Comparison of ENCODE assay signal across 31 cellular contexts in genomic region chr6:88361298-88361697, GRCh38.
"Had no signal": no experiment of that assay in that cellular context is flagged by ENCODE, and none has a peak within 500 bp of the region (broad histone marks: within the 10 kb centered on the region; RNA-seq: fewer than 3 reads in every experiment).

No MANE protein-coding gene starts in this region.

- H3K79me2 ChIP-seq: hepatocyte, parathyroid adenoma had no signal

- H2AFZ ChIP-seq: hepatocyte, parathyroid adenoma had no signal

- H3K4me1 ChIP-seq: gastroesophageal sphincter, parathyroid adenoma, right atrium auricular region, suprapubic skin, transverse colon had no signal

- H3K4me3 Mint-ChIP-seq: activated CD8-positive, alpha-beta T cell treated with anti-CD3 and anti-CD28 coated beads for 36 hours; activated naive CD4-positive, alpha-beta T cell treated with anti-CD3 and anti-CD28 coated beads, Interleukin-2, amount 50 U/mL, for 24 hours; activated naive CD8-positive, alpha-beta T cell treated with anti-CD3 and anti-CD28 coated beads, Interleukin-2, amount 50 U/mL, for 24 hours; activated T-cell treated with anti-CD3 and anti-CD28 coated beads, Interleukin-2, amount 50 U/mL, for 4 hours; activated T-helper 17 cell treated with anti-CD3 and anti-CD28 coated beads, Interleukin-2, amount 50 U/mL, for 72 hours; immature natural killer cell; mesothelial cell of epicardium; naive thymus-derived CD4-positive, alpha-beta T cell; T-helper 17 cell had no signal

- H3K4me2 ChIP-seq: hepatocyte, smooth muscle cell had no signal

- H3K9me3 ChIP-seq: gastroesophageal sphincter, right atrium auricular region, suprapubic skin, transverse colon had no signal

- H3K9me3 Mint-ChIP-seq: activated CD8-positive, alpha-beta T cell treated with anti-CD3 and anti-CD28 coated beads for 36 hours; activated naive CD4-positive, alpha-beta T cell treated with anti-CD3 and anti-CD28 coated beads, Interleukin-2, amount 50 U/mL, for 24 hours; activated naive CD8-positive, alpha-beta T cell treated with anti-CD3 and anti-CD28 coated beads, Interleukin-2, amount 50 U/mL, for 24 hours; activated T-cell treated with anti-CD3 and anti-CD28 coated beads, Interleukin-2, amount 50 U/mL, for 4 hours; activated T-helper 17 cell treated with anti-CD3 and anti-CD28 coated beads, Interleukin-2, amount 50 U/mL, for 72 hours; mesothelial cell of epicardium had no signal

- H3K27ac Mint-ChIP-seq: activated CD8-positive, alpha-beta T cell treated with anti-CD3 and anti-CD28 coated beads for 36 hours; activated naive CD4-positive, alpha-beta T cell treated with anti-CD3 and anti-CD28 coated beads, Interleukin-2, amount 50 U/mL, for 24 hours; activated naive CD8-positive, alpha-beta T cell treated with anti-CD3 and anti-CD28 coated beads, Interleukin-2, amount 50 U/mL, for 24 hours; activated T-helper 17 cell treated with anti-CD3 and anti-CD28 coated beads, Interleukin-2, amount 50 U/mL, for 72 hours; immature natural killer cell; mesothelial cell of epicardium; naive thymus-derived CD4-positive, alpha-beta T cell; T-helper 17 cell had no signal

- DNase-seq: activated CD4-positive, alpha-beta T cell treated with anti-CD3 and anti-CD28 coated beads for 1 hour; activated CD4-positive, alpha-beta T cell treated with anti-CD3 and anti-CD28 coated beads, Interleukin-2, amount 50 U/mL, for 1 hour; activated CD8-positive, alpha-beta T cell treated with anti-CD3 and anti-CD28 coated beads for 36 hours; activated gamma-delta T cell treated with Interleukin-2 at 50 U/mL for 16 hours; activated naive CD8-positive, alpha-beta T cell treated with anti-CD3 and anti-CD28 coated beads, Interleukin-2, amount 50 U/mL, for 24 hours; activated T-cell treated with anti-CD3 and anti-CD28 coated beads, Interleukin-2, amount 50 U/mL, for 4 hours; dorsolateral prefrontal cortex; effector memory CD4-positive, alpha-beta T cell; erythroblast; immature natural killer cell; kidney; left colon; mammary epithelial cell; naive thymus-derived CD4-positive, alpha-beta T cell; nucleus accumbens; stimulated activated CD4-positive, alpha-beta T cell treated with anti-CD3 and anti-CD28 coated beads, Interleukin-1b, Interleukin-23, amount 100 ng/mL, for 48 hours; stimulated activated naive CD4-positive, alpha-beta T cell; T-helper 17 cell; T1000; transverse colon had no signal

- H3K27ac ChIP-seq: cardiac muscle cell, coronary artery, dorsolateral prefrontal cortex, gastroesophageal sphincter, hepatocyte, parathyroid adenoma, right atrium auricular region, transverse colon had no signal

- H3K4me1 Mint-ChIP-seq: activated naive CD4-positive, alpha-beta T cell treated with anti-CD3 and anti-CD28 coated beads, Interleukin-2, amount 50 U/mL, for 24 hours; activated naive CD8-positive, alpha-beta T cell treated with anti-CD3 and anti-CD28 coated beads, Interleukin-2, amount 50 U/mL, for 24 hours; activated T-helper 17 cell treated with anti-CD3 and anti-CD28 coated beads, Interleukin-2, amount 50 U/mL, for 72 hours; immature natural killer cell; mesothelial cell of epicardium; naive thymus-derived CD4-positive, alpha-beta T cell; T-helper 17 cell had no signal

- H3K36me3 ChIP-seq: cardiac muscle cell, gastroesophageal sphincter, right atrium auricular region, suprapubic skin, transverse colon had no signal

- ATAC-seq: activated CD8-positive, alpha-beta T cell treated with anti-CD3 and anti-CD28 coated beads for 36 hours; activated naive CD8-positive, alpha-beta T cell treated with anti-CD3 and anti-CD28 coated beads, Interleukin-2, amount 50 U/mL, for 24 hours; activated T-cell treated with anti-CD3 and anti-CD28 coated beads, Interleukin-2, amount 50 U/mL, for 4 hours; activated T-helper 17 cell treated with anti-CD3 and anti-CD28 coated beads, Interleukin-2, amount 50 U/mL, for 72 hours; gastroesophageal sphincter; left colon; naive thymus-derived CD4-positive, alpha-beta T cell; T-helper 17 cell had no signal

- H3K27me3 ChIP-seq: cardiac muscle cell, gastroesophageal sphincter, hepatocyte, right atrium auricular region, suprapubic skin, transverse colon had no signal

- H3K9ac ChIP-seq: parathyroid adenoma had no signal

- H3K4me3 ChIP-seq: cardiac muscle cell, coronary artery, dorsolateral prefrontal cortex, gastroesophageal sphincter, hepatocyte, right atrium auricular region, smooth muscle cell, suprapubic skin, transverse colon had no signal

- H3K36me3 Mint-ChIP-seq: immature natural killer cell; mesothelial cell of epicardium; naive thymus-derived CD4-positive, alpha-beta T cell had no signal

- H3K27me3 Mint-ChIP-seq: activated CD8-positive, alpha-beta T cell treated with anti-CD3 and anti-CD28 coated beads for 36 hours had no signal
